In the genomic region with DNA sequence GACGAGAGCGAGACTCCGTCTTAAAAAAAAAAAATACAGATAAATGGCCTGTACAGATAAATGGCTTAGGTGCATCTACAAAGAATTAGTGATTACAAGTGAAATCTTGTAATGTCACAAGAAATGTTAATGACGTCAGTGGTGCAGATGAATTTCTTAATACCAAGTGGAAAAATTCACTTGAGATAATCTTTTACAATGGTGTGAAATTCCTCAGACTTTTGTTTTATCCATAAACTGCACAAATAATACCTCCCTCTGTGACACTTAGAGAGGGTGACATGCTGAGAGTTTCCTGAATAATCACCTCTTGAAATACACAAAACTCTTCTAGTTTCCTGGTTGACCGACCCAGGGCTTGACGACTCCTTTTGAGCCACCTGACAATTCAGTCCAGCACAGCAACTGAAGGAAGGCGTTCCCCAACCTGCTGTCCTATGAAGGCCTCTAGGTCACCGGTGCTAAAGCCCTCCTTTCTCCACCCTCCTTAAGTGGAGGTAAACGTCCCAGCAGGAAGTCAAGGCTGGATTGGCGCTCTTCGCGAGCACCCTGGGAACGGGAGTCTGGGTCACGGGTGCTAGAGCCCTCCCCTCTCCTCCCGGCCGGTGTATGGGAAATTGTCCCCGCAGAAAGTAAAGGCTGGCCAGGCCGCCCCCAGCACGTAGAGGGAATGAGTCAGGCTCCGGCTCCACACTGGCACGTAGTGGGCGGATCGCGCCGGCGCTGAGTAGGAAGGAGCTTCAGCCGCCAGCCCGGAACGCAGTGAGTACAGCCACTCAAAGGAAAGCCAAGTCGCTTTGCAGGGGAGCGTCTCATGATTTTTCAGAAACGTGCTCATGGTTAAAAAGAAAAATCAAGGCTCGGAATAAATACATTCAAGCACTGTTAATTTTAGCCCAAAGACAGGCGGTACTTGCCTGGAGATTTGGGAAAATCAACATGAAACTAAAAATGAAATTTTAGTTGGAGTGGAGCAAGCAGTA, we compare ENCODE assay signal across 8 cellular contexts. TPM values are rescaled to one million over a fixed set of nuclear protein-coding genes. Genes with fewer than 3 reads are reported as not detected.
DNase-seq lines count a peak whose midpoint lies in the region; ATAC-seq and TF ChIP-seq lines count a peak whose summit lies in the region.

Gene TMEM144 (plus strand): TSS at position 662 of the 983 bp plus-strand sequence. CDS start 2,182 bp downstream, outside the sequence.

- no peak within 1 kb of the TSS for H3K23ac ChIP-seq in mesenchymal stem cell (ENCODE audit: low read length in 2 of 2)

- TF ChIP-seq CTCF in GM13976 (IDR thresholded peaks at IDR 0.05; ENCODE audit: borderline replicate concordance, control extremely low read depth, extremely low read depth, insufficient read depth, missing control alignments) (no peak), endothelial cell (IDR thresholded peaks at IDR 0.05; ENCODE audit: unreplicated experiment) (no peak)

- no peaks in the 10 kb centered on the region for H3K79me1 ChIP-seq in mesenchymal stem cell (replicated peaks; ENCODE audit: low read length, poor library complexity, severe bottlenecking)

- H3K9me3 ChIP-seq in mesenchymal stem cell (ENCODE audit: control insufficient read depth, low read length) = no peaks in the 10 kb centered on the region

- no peak within 1 kb of the TSS for H2BK120ac ChIP-seq in mesenchymal stem cell (ENCODE audit: low read depth, low read length)

- peak within 1 kb of the TSS; percentile 23 for H4K91ac ChIP-seq in mesenchymal stem cell (ENCODE audit: low read length)

- H3K9ac ChIP-seq in mesenchymal stem cell (ENCODE audit: low read length) = peak within 1 kb of the TSS; percentile 95

- peak within 1 kb of the TSS in 1 of 2 experiments; percentile 77 for H3K4me3 ChIP-seq in mesenchymal stem cell (ENCODE audit: insufficient read depth in 1 of 2, low read depth in 1 of 2, low read length in 2 of 2)

- DNase-seq in GM13976 (ENCODE audit: low spot score) (peak; percentile 55), NCI-H1417 treated with DMSO at 0.1 percent for 48 hours (lab: John Stamatoyannopoulos, UW) (peak; percentile 4), endothelial cell (ENCODE audit: low spot score) (peak; percentile 76), mesenchymal stem cell (peak; percentile 93), NAMALWA (ENCODE audit: low spot score) (no peak)
- peak; percentile 48 for DNase-seq in activated CD8-positive, alpha-beta T cell treated with anti-CD3 and anti-CD28 coated beads, Interleukin-2, amount 10 ng/mL, durations not matched to agents 7 days and 5 days
- DNase-seq in stimulated activated CD4-positive, alpha-beta T cell treated with anti-CD3 and anti-CD28 coated beads, TNF-alpha, amount 100 ng/mL, for 48 hours (ENCODE audit: low read depth in 3 of 3) = peak; percentile 15 to 34 (median 32)

- no peak within 1 kb of the TSS for H3K27ac Mint-ChIP-seq in activated CD8-positive, alpha-beta T cell treated with anti-CD3 and anti-CD28 coated beads, Interleukin-2, amount 10 ng/mL, durations not matched to agents 7 days and 5 days
- peak within 1 kb of the TSS; percentile 80 for H3K27ac Mint-ChIP-seq in endothelial cell (ENCODE audit: unreplicated experiment)

- POLR2A ChIA-PET in activated CD8-positive, alpha-beta T cell treated with anti-CD3 and anti-CD28 coated beads, Interleukin-2, amount 10 ng/mL, durations not matched to agents 7 days and 5 days (lab: Charles Lee) = no interaction called here

- H3K18ac ChIP-seq in mesenchymal stem cell (ENCODE audit: low read depth in 1 of 2, low read length in 2 of 2) = peak within 1 kb of the TSS; percentile 71 to 91

- CTCF ChIA-PET in activated CD8-positive, alpha-beta T cell treated with anti-CD3 and anti-CD28 coated beads, Interleukin-2, amount 10 ng/mL, durations not matched to agents 7 days and 5 days (lab: Charles Lee) = no interaction called here

- no peak within 1 kb of the TSS for H2BK15ac ChIP-seq in mesenchymal stem cell (ENCODE audit: low read depth, poor library complexity, severe bottlenecking)

- H3K4me1 ChIP-seq in mesenchymal stem cell (ENCODE audit: control insufficient read depth, insufficient read depth, low read depth, low read length) = peaks cover 2% of the 10 kb centered on the region

- peaks cover 17% of the 10 kb centered on the region for H3K27me3 Mint-ChIP-seq in activated CD8-positive, alpha-beta T cell treated with anti-CD3 and anti-CD28 coated beads, Interleukin-2, amount 10 ng/mL, durations not matched to agents 7 days and 5 days (ENCODE audit: low read depth)
- peaks cover 5% of the 10 kb centered on the region for H3K27me3 Mint-ChIP-seq in endothelial cell (ENCODE audit: unreplicated experiment)

- H3K36me3 ChIP-seq in mesenchymal stem cell (ENCODE audit: control insufficient read depth in 1 of 2, insufficient read depth in 2 of 2, low read depth in 1 of 2, low read length in 2 of 2) = no peaks in the 10 kb centered on the region

- in situ Hi-C loops in GM13976 (cut with MboI; ENCODE audit: low sequenced_read_pairs, unreplicated experiment) = no loop called here

- H3K4me1 Mint-ChIP-seq in activated CD8-positive, alpha-beta T cell treated with anti-CD3 and anti-CD28 coated beads, Interleukin-2, amount 10 ng/mL, durations not matched to agents 7 days and 5 days (ENCODE audit: low read depth) = peaks cover 18% of the 10 kb centered on the region
- peaks cover 18% of the 10 kb centered on the region for H3K4me1 Mint-ChIP-seq in endothelial cell (ENCODE audit: unreplicated experiment)

- no peak within 1 kb of the TSS for H2BK5ac ChIP-seq in mesenchymal stem cell (ENCODE audit: low read depth, low read length, poor library complexity, severe bottlenecking)

- H2AFZ ChIP-seq in mesenchymal stem cell (ENCODE audit: low read depth, low read length) = peak within 1 kb of the TSS; percentile 87

- no peak within 1 kb of the TSS for H3K4ac ChIP-seq in mesenchymal stem cell (ENCODE audit: low read depth in 1 of 2, low read length in 2 of 2)

- H3K27ac ChIP-seq in mesenchymal stem cell (ENCODE audit: low read length, poor library complexity, severe bottlenecking) = peak within 1 kb of the TSS; percentile 69

- 13% methylated on average over 31 of the region's 34 CpGs for WGBS in mesenchymal stem cell

- no peak within 1 kb of the TSS for H3K14ac ChIP-seq in mesenchymal stem cell (ENCODE audit: low read length in 2 of 2)

- no peaks in the 10 kb centered on the region for H3K27me3 ChIP-seq in mesenchymal stem cell (ENCODE audit: control insufficient read depth in 1 of 2, insufficient read depth in 1 of 2, low read length in 2 of 2)

- peak; percentile 97 for ATAC-seq in HG02571 (IDR thresholded peaks at IDR 0.05; ENCODE audit: unreplicated experiment)
- ATAC-seq in activated CD8-positive, alpha-beta T cell treated with anti-CD3 and anti-CD28 coated beads, Interleukin-2, amount 10 ng/mL, durations not matched to agents 7 days and 5 days = peak; percentile 93

- no peaks in the 10 kb centered on the region for H3K36me3 Mint-ChIP-seq in activated CD8-positive, alpha-beta T cell treated with anti-CD3 and anti-CD28 coated beads, Interleukin-2, amount 10 ng/mL, durations not matched to agents 7 days and 5 days (ENCODE audit: low read depth)
- H3K36me3 Mint-ChIP-seq in endothelial cell (ENCODE audit: low read depth, unreplicated experiment) = no peaks in the 10 kb centered on the region

- H3K4me2 ChIP-seq in mesenchymal stem cell (ENCODE audit: low read length, poor library complexity, severe bottlenecking) = peak within 1 kb of the TSS; percentile 45

- no peaks in the 10 kb centered on the region for H3K9me3 Mint-ChIP-seq in activated CD8-positive, alpha-beta T cell treated with anti-CD3 and anti-CD28 coated beads, Interleukin-2, amount 10 ng/mL, durations not matched to agents 7 days and 5 days (ENCODE audit: insufficient read depth)
- no peaks in the 10 kb centered on the region for H3K9me3 Mint-ChIP-seq in endothelial cell (ENCODE audit: unreplicated experiment)

- peak within 1 kb of the TSS; percentile 70 for H3K4me3 Mint-ChIP-seq in activated CD8-positive, alpha-beta T cell treated with anti-CD3 and anti-CD28 coated beads, Interleukin-2, amount 10 ng/mL, durations not matched to agents 7 days and 5 days
- peak within 1 kb of the TSS; percentile 82 for H3K4me3 Mint-ChIP-seq in endothelial cell (ENCODE audit: unreplicated experiment)

- no peak within 1 kb of the TSS for H2AK5ac ChIP-seq in mesenchymal stem cell (ENCODE audit: low read length, severe bottlenecking)

- peak within 1 kb of the TSS in 1 of 2 experiments; percentile 85 for H2BK12ac ChIP-seq in mesenchymal stem cell (ENCODE audit: low read length in 2 of 2)

- H4K8ac ChIP-seq in mesenchymal stem cell (ENCODE audit: low read length) = peak within 1 kb of the TSS; percentile 81

RNA-seq across cellular contexts. Expression of gene TMEM144, which starts in this region (rescaled TPM):
- total RNA-seq in activated CD8-positive, alpha-beta T cell treated with anti-CD3 and anti-CD28 coated beads, Interleukin-2, amount 10 ng/mL, durations not matched to agents 7 days and 5 days = not detected
- 5.7 TPM for total RNA-seq in endothelial cell (ENCODE audit: unreplicated experiment)
- polyA plus RNA-seq in mesenchymal stem cell (2013, experiment 1 of 2) = 1.7 TPM
- polyA plus RNA-seq in mesenchymal stem cell (2013, experiment 2 of 2) = 2.0 TPM

Comparison
In these comparisons a context has a peak if more than half of its experiments do, and no peak if none do; other contexts are left out.
1. Peak in DNase-seq and ATAC-seq in activated CD8-positive, alpha-beta T cell treated with anti-CD3 and anti-CD28 coated beads, Interleukin-2, amount 10 ng/mL, durations not matched to agents 7 days and 5 days; RNA of the gene not detected or under 1 TPM.